8 cellular contexts compared by ENCODE assay signal in the genomic region with DNA sequence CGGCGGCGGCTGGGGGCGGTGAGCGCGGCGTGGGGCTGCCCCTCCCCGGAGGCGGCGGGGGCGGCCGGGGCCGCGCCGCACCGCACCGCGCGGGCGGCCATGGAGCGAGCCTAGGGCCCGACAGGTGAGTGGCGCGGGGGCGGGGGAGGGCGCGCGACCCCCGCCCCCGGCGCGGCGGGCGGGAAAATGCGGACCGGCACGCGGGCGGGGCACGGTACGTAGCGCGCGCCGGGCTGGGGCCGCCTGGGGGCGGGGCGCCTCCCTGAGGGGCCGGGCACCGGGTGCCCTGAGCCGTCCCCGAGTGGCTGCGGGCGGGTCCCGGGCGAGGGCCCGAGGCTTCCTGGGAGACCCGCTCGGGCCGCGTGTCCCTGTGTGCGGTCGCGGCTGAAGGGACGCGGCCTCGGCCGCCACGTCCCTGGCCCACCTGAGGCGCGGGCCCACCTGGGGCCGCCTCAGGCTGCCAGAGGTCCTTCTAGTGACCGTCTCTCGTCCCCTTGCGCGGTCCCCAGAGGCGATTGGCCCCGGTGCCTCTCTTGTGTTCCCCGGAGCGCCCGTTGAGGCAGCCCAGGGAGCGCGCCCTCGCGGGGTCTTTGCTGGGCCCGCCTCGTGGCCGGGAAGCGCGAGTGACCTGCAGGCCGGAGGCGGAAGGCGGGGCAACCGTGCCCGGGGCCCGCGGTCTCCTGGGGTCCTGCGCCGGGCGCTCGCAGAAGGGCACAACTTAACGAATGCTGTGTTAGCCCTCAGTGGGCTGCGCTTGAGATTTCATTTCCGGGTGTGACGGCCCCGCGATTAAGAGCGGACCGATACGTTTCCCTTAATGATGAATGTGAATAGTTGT. TPM values are rescaled to one million over a fixed set of nuclear protein-coding genes. Genes with fewer than 3 reads are reported as not detected.
A peak's percentile ranks its signal among the peaks of the same experiment; 100 is the strongest.
DNase-seq lines count a peak whose midpoint lies in the region; ATAC-seq and TF ChIP-seq lines count a peak whose summit lies in the region.

No MANE protein-coding gene starts in this region.

- POLR2A ChIA-PET in BJ (lab: Charles Lee) = no interaction called here

- H3K36me3 ChIP-seq in BJ (ENCODE audit: control insufficient read depth, insufficient read depth, low read length) (no peaks in the 10 kb centered on the region), duodenal mucosa (ENCODE audit: control insufficient read depth in 1 of 2, insufficient read depth in 2 of 2, low read length in 2 of 2) (no peaks in the 10 kb centered on the region)

- no peaks in the 10 kb centered on the region for H3K27me3 ChIP-seq in BJ (ENCODE audit: control insufficient read depth, insufficient read depth, low read length)
- no peaks in the 10 kb centered on the region for H3K27me3 ChIP-seq in duodenal mucosa (ENCODE audit: control insufficient read depth in 1 of 2, insufficient read depth in 2 of 2, low read length in 2 of 2)

- CTCF ChIA-PET in BJ (lab: Yijun Ruan, JAX) = no interaction called here

- no peak for TF ChIP-seq CTCF in BJ (IDR thresholded peaks at IDR 0.05; ENCODE audit: insufficient read depth, low read depth, low read length)

- H3K4me1 ChIP-seq in duodenal mucosa (ENCODE audit: control insufficient read depth in 1 of 2, insufficient read depth in 2 of 2, low read length in 2 of 2) = peaks cover 45 to 49% of the 10 kb centered on the region in 2 donors

- ATAC-seq in GM19043 (IDR thresholded peaks at IDR 0.05; ENCODE audit: low read depth, unreplicated experiment) (peak; percentile 53), HG03280 (IDR thresholded peaks at IDR 0.05; ENCODE audit: unreplicated experiment) (peak; percentile 76)

- H3K9ac ChIP-seq in duodenal mucosa (ENCODE audit: low read depth in 1 of 2, low read length in 2 of 2) = peak overlapping the region; percentile 81 to 86

- H3K27ac ChIP-seq in duodenal mucosa (ENCODE audit: low read depth, low read length) = peak overlapping the region; percentile 90

- H3K9me3 ChIP-seq in duodenal mucosa (ENCODE audit: control insufficient read depth in 1 of 2, low read length in 2 of 2) = no peaks in the 10 kb centered on the region

- DNase-seq in BJ (ENCODE audit: low read depth) (no peak), NCI-H510A treated with DMSO at 0.1 percent for 48 hours (lab: John Stamatoyannopoulos, UW) (peak; percentile 63), medulla oblongata (ENCODE audit: extremely low spot score) (peak; percentile 68)
- DNase-seq in activated CD4-positive, alpha-beta T cell treated with anti-CD3 and anti-CD28 coated beads, Interleukin-2, amount 50 U/mL, for 48 hours = peak; percentile 67 to 73
- peak; percentile 34 for DNase-seq in stimulated activated CD8-positive, alpha-beta memory T cell treated with anti-CD3 and anti-CD28 coated beads, Interleukin-12 subunit alpha, Interleukin-12 subunit beta, amount 100 ng/mL, for 24 hours (ENCODE audit: extremely low read depth)

- H3K4me3 ChIP-seq in BJ (ENCODE audit: low read depth, low read length) (peak overlapping the region; percentile 95), duodenal mucosa (ENCODE audit: low read depth in 1 of 2, low read length in 2 of 2) (peak overlapping the region; percentile 82 to 93)

RNA-seq across cellular contexts. Expression of a gene that starts 0.5 kb away (rescaled TPM):
- 30.0 and 36.2 TPM in 2 replicates for polyA plus RNA-seq in BJ (2011; rRNA removed)
- polyA minus RNA-seq in BJ (2011; rRNA and poly(A)+ RNA removed) = 31.5 and 37.7 TPM in 2 replicates

RNA-seq across cellular contexts. Expression of a gene that starts 55.7 kb away (rescaled TPM):
- 25.7 and 30.8 TPM in 2 replicates for polyA plus RNA-seq in BJ (2011; rRNA removed)
- polyA minus RNA-seq in BJ (2011; rRNA and poly(A)+ RNA removed) = 28.5 and 37.1 TPM in 2 replicates
